7 cellular contexts compared by ENCODE assay signal in the genomic region with DNA sequence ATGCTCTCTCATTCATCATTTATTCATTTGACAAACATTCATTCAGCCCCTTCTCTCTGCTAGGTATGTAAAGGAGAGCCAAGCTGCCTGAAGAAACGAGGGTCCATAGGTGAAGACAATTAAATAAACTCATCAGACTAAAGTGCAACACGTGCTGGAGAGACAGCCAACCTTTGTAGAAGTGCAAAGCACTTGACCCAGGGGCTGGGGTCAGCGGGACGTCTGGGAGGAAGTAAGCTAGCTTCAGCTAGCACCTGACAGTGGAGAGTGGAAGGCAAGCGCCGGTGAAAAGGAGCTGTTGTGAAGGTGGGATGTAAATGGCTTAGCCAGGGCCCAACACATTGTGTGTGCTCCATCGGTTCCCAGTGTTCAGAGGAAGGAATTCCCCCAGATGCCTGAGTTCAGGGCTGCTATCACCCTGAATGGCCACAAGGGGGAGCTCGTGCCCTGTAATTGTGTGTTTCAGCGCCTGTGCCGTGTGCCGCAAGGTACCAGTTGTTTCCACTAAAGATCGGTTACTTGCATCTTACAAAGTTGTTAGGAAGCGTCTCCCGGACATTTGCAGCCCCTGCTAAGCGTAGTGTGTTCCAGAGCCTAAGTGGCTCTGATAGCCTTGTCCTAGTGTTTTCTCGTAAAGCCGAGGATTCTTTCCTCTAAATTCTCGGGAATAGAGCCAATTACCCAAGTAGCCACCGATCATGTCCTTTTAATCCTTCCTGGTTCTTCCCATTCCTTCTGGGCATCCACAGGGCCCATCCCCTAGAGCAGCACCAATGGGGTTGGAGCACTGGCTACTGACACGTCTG. TPM values are rescaled to one million over a fixed set of nuclear protein-coding genes. Genes with fewer than 3 reads are reported as not detected.
DNase-seq lines count a peak whose midpoint lies in the region; ATAC-seq and TF ChIP-seq lines count a peak whose summit lies in the region.

No MANE protein-coding gene starts in this region.

- H3K4me1 Mint-ChIP-seq in T-helper 2 cell treated with Interferon-gamma antibody and Interleukin-4, amounts not matched to agents 5 μg/mL and 100 μg/mL, for 36 hours (ENCODE audit: low read depth): peaks cover 10% of the 10 kb centered on the region

- TF ChIP-seq CTCF in GM12873 (IDR thresholded peaks at IDR 0.05; ENCODE audit: insufficient read depth, low read depth, low read length, missing control alignments) (peak; percentile 99), ascending aorta (IDR thresholded peaks at IDR 0.05) (peak; percentile 77 to 98 (median 90))

- H3K27ac Mint-ChIP-seq in T-helper 2 cell treated with Interferon-gamma antibody and Interleukin-4, amounts not matched to agents 5 μg/mL and 100 μg/mL, for 36 hours: no peak overlapping the region

- peaks cover 48% of the 10 kb centered on the region for H3K27me3 Mint-ChIP-seq in T-helper 2 cell treated with Interferon-gamma antibody and Interleukin-4, amounts not matched to agents 5 μg/mL and 100 μg/mL, for 36 hours (ENCODE audit: low read depth)

- H3K9me3 Mint-ChIP-seq in T-helper 2 cell treated with Interferon-gamma antibody and Interleukin-4, amounts not matched to agents 5 μg/mL and 100 μg/mL, for 36 hours: no peaks in the 10 kb centered on the region

- intact Hi-C loops in ascending aorta (cut with DNase I) (loop anchor here (2.0 kb wide), 1 partner anchor 409 kb away; no protein-coding TSS in a partner anchor), sciatic nerve (cut with DNase I) (no loop called here)

- ATAC-seq in sciatic nerve: peak; percentile 87

- H3K4me3 Mint-ChIP-seq in T-helper 2 cell treated with Interferon-gamma antibody and Interleukin-4, amounts not matched to agents 5 μg/mL and 100 μg/mL, for 36 hours: no peak overlapping the region

- H3K27ac ChIP-seq in ascending aorta: no peak overlapping the region

- H3K9me3 ChIP-seq in ascending aorta: no peaks in the 10 kb centered on the region

- peaks cover 8% of the 10 kb centered on the region for H3K27me3 ChIP-seq in ascending aorta

- peaks cover 2% of the 10 kb centered on the region in 2 donors for H3K4me1 ChIP-seq in ascending aorta

- no peaks in the 10 kb centered on the region for H3K36me3 ChIP-seq in ascending aorta

- H3K36me3 Mint-ChIP-seq in T-helper 2 cell treated with Interferon-gamma antibody and Interleukin-4, amounts not matched to agents 5 μg/mL and 100 μg/mL, for 36 hours (ENCODE audit: low read depth): no peaks in the 10 kb centered on the region

- H3K4me3 ChIP-seq in ascending aorta: peak overlapping the region; percentile 25 to 37

- DNase-seq in NCI-H1105 (lab: John Stamatoyannopoulos, UW) (peak; percentile 36), ascending aorta (ENCODE audit: low spot score in 2 of 2) (peak in 1 of 2 donors; percentile 72), hepatic stellate cell (ENCODE audit: low spot score) (peak; percentile 70), sciatic nerve (ENCODE audit: low spot score) (peak; percentile 81), NCI-H187 treated with DMSO at 0.1 percent for 48 hours (lab: John Stamatoyannopoulos, UW) (no peak)
- peak; percentile 60 for DNase-seq in T-helper 2 cell treated with Interferon-gamma antibody and Interleukin-4, amounts not matched to agents 5 μg/mL and 100 μg/mL, for 36 hours (ENCODE audit: low spot score)

RNA-seq across cellular contexts. Expression of a gene that starts 30.6 kb away (rescaled TPM):
- total RNA-seq in ascending aorta: not detected
- not detected for total RNA-seq in sciatic nerve
